In the genomic region with DNA sequence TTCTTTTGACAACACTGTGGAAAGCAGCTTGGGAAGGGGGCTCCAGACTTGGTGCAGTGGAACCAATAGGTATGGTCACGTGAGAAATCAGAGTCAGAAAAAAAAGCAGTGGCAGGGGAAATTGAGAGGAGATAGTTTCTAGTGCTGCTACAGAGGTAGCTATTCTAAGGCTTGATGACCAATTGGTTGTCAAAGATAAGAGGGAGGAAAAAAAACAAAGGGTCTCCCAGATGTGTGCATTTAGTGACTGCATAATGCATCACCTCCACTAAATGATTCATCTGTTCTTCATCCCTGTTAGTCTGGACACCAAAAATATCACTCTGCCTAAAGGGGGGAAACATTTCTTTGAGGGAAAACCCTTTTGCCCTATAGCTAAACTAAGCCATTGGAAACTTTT, we compare ENCODE assay signal across 1 cellular context.
TF ChIP-seq lines count a peak whose summit lies in the region.

No MANE protein-coding gene starts in this region.

TF ChIP-seq in endothelial cell of umbilical vein, 7 proteins besides CTCF, POLR2A, EP300 and RAD21:
- TF ChIP-seq MAX (IDR thresholded peaks at IDR 0.05; ENCODE audit: insufficient read depth, insufficient read length) (no peak), POLR2AphosphoS5 (IDR thresholded peaks at IDR 0.05; ENCODE audit: insufficient read depth, low read depth, low read length) (no peak), FOS (IDR thresholded peaks at IDR 0.05; ENCODE audit: borderline replicate concordance, insufficient read depth, low read length) (peak; percentile 95), GATA2 (IDR thresholded peaks at IDR 0.05; ENCODE audit: insufficient read depth, insufficient read length, low read depth, low read length) (peak; percentile 80), MYC (IDR thresholded peaks at IDR 0.05; ENCODE audit: low read depth, low read length) (no peak), JUN (IDR thresholded peaks at IDR 0.05; ENCODE audit: borderline replicate concordance, insufficient read depth, insufficient read length, low read depth) (peak; percentile 29), EZH2 (IDR thresholded peaks at IDR 0.05; ENCODE audit: borderline replicate concordance, low read depth, low read length, severe bottlenecking) (no peak)
